6 cellular contexts compared by ENCODE assay signal in genomic region chr19:872266-872951, GRCh38. TPM values are rescaled to one million over a fixed set of nuclear protein-coding genes. Genes with fewer than 3 reads are reported as not detected.
A peak's percentile ranks its signal among the peaks of the same experiment; 100 is the strongest.
DNase-seq lines count a peak whose midpoint lies in the region; ATAC-seq and TF ChIP-seq lines count a peak whose summit lies in the region.

No MANE protein-coding gene starts in this region.

- no peak for TF ChIP-seq CTCF in foreskin keratinocyte (conservative IDR thresholded peaks at IDR 0.05)

- DNase-seq in DMS53 (lab: John Stamatoyannopoulos, UW) (peak; percentile 27), DMS53 treated with DMSO at 0.1 percent for 48 hours (lab: John Stamatoyannopoulos, UW; ENCODE audit: unreplicated experiment) (no peak), foreskin keratinocyte (peak; percentile 49 to 87), NCI-H1930 (lab: John Stamatoyannopoulos, UW) (no peak)
- peak; percentile 80 for DNase-seq in activated CD4-positive, alpha-beta T cell treated with anti-CD3 and anti-CD28 coated beads, Interleukin-2, amount 50 U/mL, for 1 hour
- peak; percentile 90 for DNase-seq in stimulated activated CD8-positive, alpha-beta memory T cell treated with anti-CD3 and anti-CD28 coated beads, Interleukin-4, amount 100 ng/mL, for 48 hours

- H3K27ac ChIP-seq in foreskin keratinocyte = peak overlapping the region; percentile 53

- peak; percentile 64 for ATAC-seq in foreskin keratinocyte

- H3K4me1 ChIP-seq in foreskin keratinocyte = peaks cover 10% of the 10 kb centered on the region

- H3K27me3 ChIP-seq in foreskin keratinocyte = no peaks in the 10 kb centered on the region

RNA-seq across cellular contexts. Expression of gene CFD, which starts 12.9 kb away (rescaled TPM):
- total RNA-seq in foreskin keratinocyte = 1.6 and 1.7 TPM in 2 replicates
- polyA plus RNA-seq in foreskin keratinocyte = 2.0 and 3.8 TPM in 2 replicates

RNA-seq across cellular contexts. Expression of gene ELANE, which starts 20.3 kb away (rescaled TPM):
- total RNA-seq in foreskin keratinocyte = not detected in 2 replicates
- not detected in 2 replicates for polyA plus RNA-seq in foreskin keratinocyte

RNA-seq across cellular contexts. Expression of gene MED16, which starts 20.6 kb away (rescaled TPM):
- 25.9 and 26.9 TPM in 2 replicates for total RNA-seq in foreskin keratinocyte
- 41.3 and 44.2 TPM in 2 replicates for polyA plus RNA-seq in foreskin keratinocyte

RNA-seq across cellular contexts. Expression of gene RNU6-9, which starts 20.9 kb away (rescaled TPM):
- total RNA-seq in foreskin keratinocyte = not detected in 2 replicates
- not detected in 2 replicates for polyA plus RNA-seq in foreskin keratinocyte

RNA-seq across cellular contexts. Expression of gene PRTN3, which starts 31.6 kb away (rescaled TPM):
- total RNA-seq in foreskin keratinocyte = not detected in 2 replicates
- not detected in 2 replicates for polyA plus RNA-seq in foreskin keratinocyte

Comparison
In these comparisons a context has a peak if more than half of its experiments do, and no peak if none do; other contexts are left out.
1. DNase-seq: peak in DMS53 (single experiment), activated CD4-positive, alpha-beta T cell treated with anti-CD3 and anti-CD28 coated beads, Interleukin-2, amount 50 U/mL, for 1 hour (single experiment), foreskin keratinocyte (2 of 2) and stimulated activated CD8-positive, alpha-beta memory T cell treated with anti-CD3 and anti-CD28 coated beads, Interleukin-4, amount 100 ng/mL, for 48 hours (single experiment); none in DMS53 treated with DMSO at 0.1 percent for 48 hours (single experiment) and NCI-H1930 (0 of 2).